In genomic region chr17:78885956-78886355, GRCh38 we compare ENCODE assay signal across 16 cellular contexts. TPM values are rescaled to one million over a fixed set of nuclear protein-coding genes. Genes with fewer than 3 reads are reported as not detected.
DNase-seq lines count a peak whose midpoint lies in the region; ATAC-seq and TF ChIP-seq lines count a peak whose summit lies in the region.
"Had no signal": no experiment of that assay in that cellular context is flagged by ENCODE, and none has a peak within 500 bp of the region (broad histone marks: within the 10 kb centered on the region; RNA-seq: fewer than 3 reads in every experiment).

No MANE protein-coding gene starts in this region.

- H3K4me3 Mint-ChIP-seq in Calu3 (ENCODE audit: low read depth, unreplicated experiment) = no peak overlapping the region
- H3K4me3 Mint-ChIP-seq in activated CD8-positive, alpha-beta memory T cell treated with anti-CD3 and anti-CD28 coated beads, Interleukin-2, amount 10 ng/mL, durations not matched to agents 7 days and 5 days = no peak overlapping the region
- H3K4me3 Mint-ChIP-seq in mesothelial cell of epicardium = no peak overlapping the region
- H3K4me3 Mint-ChIP-seq: activated naive CD8-positive, alpha-beta T cell; T-cell had no signal

- TF ChIP-seq RAD21 in SK-N-SH (IDR thresholded peaks at IDR 0.05; ENCODE audit: low read length) = no peak

- peaks cover 32 to 67% of the 10 kb centered on the region in 2 experiments for H3K4me1 ChIP-seq in SK-N-SH (ENCODE audit: control insufficient read depth in 1 of 2, insufficient read depth in 2 of 2, low read depth in 1 of 2, low read length in 1 of 2)

- intact Hi-C loops in Calu3 (cut with micrococcal nuclease; ENCODE audit: unreplicated experiment) = no loop called here

- H3K4me2 ChIP-seq in SK-N-SH = no peak overlapping the region

- H3K27ac Mint-ChIP-seq in Calu3 (ENCODE audit: unreplicated experiment) = peak overlapping the region; percentile 61
- H3K27ac Mint-ChIP-seq in activated CD8-positive, alpha-beta memory T cell treated with anti-CD3 and anti-CD28 coated beads, Interleukin-2, amount 10 ng/mL, durations not matched to agents 7 days and 5 days = no peak overlapping the region
- H3K27ac Mint-ChIP-seq in mesothelial cell of epicardium = no peak overlapping the region
- H3K27ac Mint-ChIP-seq: activated naive CD8-positive, alpha-beta T cell had no signal

- no peaks in the 10 kb centered on the region for H3K27me3 ChIP-seq in SK-N-SH (ENCODE audit: insufficient read depth)
- H3K27me3 ChIP-seq: upper lobe of right lung had no signal

- CTCF ChIA-PET in Calu3 (lab: Charles Lee) = interaction anchor here (0.6 kb wide), 1 partner anchor 51 kb away, joined by 3 read pairs; no protein-coding TSS in a partner anchor
- CTCF ChIA-PET in SK-N-SH (lab: Yijun Ruan, JAX) = interaction anchor here (0.6 to 8.5 kb wide), 7 partner anchors 8 to 133 kb away, joined by 3 to 68 read pairs (median 3); no protein-coding TSS in a partner anchor
- CTCF ChIA-PET in activated CD8-positive, alpha-beta memory T cell treated with anti-CD3 and anti-CD28 coated beads, Interleukin-2, amount 10 ng/mL, durations not matched to agents 7 days and 5 days (lab: Charles Lee) = interaction anchor here (1.2 kb wide), 1 partner anchor 85 kb away, joined by 3 read pairs; no protein-coding TSS in a partner anchor

- H2AFZ ChIP-seq in SK-N-SH (ENCODE audit: low read depth) = no peak overlapping the region
- H2AFZ ChIP-seq: parathyroid adenoma had no signal

- peaks cover 39% of the 10 kb centered on the region for H3F3A ChIP-seq in SK-N-SH (replicated peaks; ENCODE audit: insufficient read depth)

- no peaks in the 10 kb centered on the region for H3K9me3 ChIP-seq in SK-N-SH
- H3K9me3 ChIP-seq: upper lobe of right lung had no signal

- H3K4me1 Mint-ChIP-seq in Calu3 (ENCODE audit: low read depth, unreplicated experiment) (peaks cover 39% of the 10 kb centered on the region), mesothelial cell of epicardium (peaks cover 28% of the 10 kb centered on the region)
- peaks cover 36% of the 10 kb centered on the region for H3K4me1 Mint-ChIP-seq in activated CD8-positive, alpha-beta memory T cell treated with anti-CD3 and anti-CD28 coated beads, Interleukin-2, amount 10 ng/mL, durations not matched to agents 7 days and 5 days

- H3K27me3 Mint-ChIP-seq in Calu3 (ENCODE audit: unreplicated experiment) (no peaks in the 10 kb centered on the region), mesothelial cell of epicardium (ENCODE audit: low read depth) (no peaks in the 10 kb centered on the region)
- H3K27me3 Mint-ChIP-seq in activated CD8-positive, alpha-beta memory T cell treated with anti-CD3 and anti-CD28 coated beads, Interleukin-2, amount 10 ng/mL, durations not matched to agents 7 days and 5 days = peaks cover 14% of the 10 kb centered on the region
- H3K27me3 Mint-ChIP-seq: activated naive CD8-positive, alpha-beta T cell had no signal

- no peak overlapping the region for H3K4me3 ChIP-seq in SK-N-SH (ENCODE audit: low read depth in 2 of 2, low read length in 1 of 2)
- H3K4me3 ChIP-seq: upper lobe of right lung had no signal

- no peak overlapping the region for H3K9ac ChIP-seq in SK-N-SH
- H3K9ac ChIP-seq: parathyroid adenoma had no signal

- H3K9me3 Mint-ChIP-seq in Calu3 (ENCODE audit: low read depth, unreplicated experiment) = no peaks in the 10 kb centered on the region
- no peaks in the 10 kb centered on the region for H3K9me3 Mint-ChIP-seq in activated CD8-positive, alpha-beta memory T cell treated with anti-CD3 and anti-CD28 coated beads, Interleukin-2, amount 10 ng/mL, durations not matched to agents 7 days and 5 days (ENCODE audit: low read depth)
- H3K9me3 Mint-ChIP-seq in mesothelial cell of epicardium = no peaks in the 10 kb centered on the region
- H3K9me3 Mint-ChIP-seq: T-cell had no signal

- H3K36me3 Mint-ChIP-seq in Calu3 (ENCODE audit: insufficient read depth, unreplicated experiment) (peaks cover 50% of the 10 kb centered on the region), mesothelial cell of epicardium (no peaks in the 10 kb centered on the region)
- no peaks in the 10 kb centered on the region for H3K36me3 Mint-ChIP-seq in activated CD8-positive, alpha-beta memory T cell treated with anti-CD3 and anti-CD28 coated beads, Interleukin-2, amount 10 ng/mL, durations not matched to agents 7 days and 5 days
- H3K36me3 Mint-ChIP-seq: activated naive CD8-positive, alpha-beta T cell; T-cell had no signal

- H3K36me3 ChIP-seq in SK-N-SH (replicated peaks in 1 of 2; ENCODE audit: control insufficient read depth in 1 of 2, insufficient read depth in 2 of 2, low read length in 1 of 2) = peaks cover 5 to 6% of the 10 kb centered on the region in 2 experiments
- H3K36me3 ChIP-seq: upper lobe of right lung had no signal

- peaks cover 93% of the 10 kb centered on the region for H3K79me2 ChIP-seq in SK-N-SH (ENCODE audit: insufficient read depth)
- H3K79me2 ChIP-seq: parathyroid adenoma had no signal

- WGBS in SK-N-SH (ENCODE audit: low lambda C conversion rate) = 88% methylated on average over 8 of the region's 8 CpGs

- POLR2A ChIA-PET in SK-N-SH (lab: Yijun Ruan, JAX) = interaction anchor here (1.1 kb wide), 1 partner anchor 94 kb away, joined by 5 read pairs; the partner anchor contains the start of gene LGALS3BP

- DNase-seq in Calu3 (peak; percentile 24), SK-N-SH (peak; percentile 9), islet precursor cell (peak; percentile 52), substantia nigra (lab: John Stamatoyannopoulos, UW) (no peak), NCI-H2081 treated with DMSO at 0.1 percent for 48 hours (lab: John Stamatoyannopoulos, UW) (no peak), mesothelial cell of epicardium (ENCODE audit: low spot score in 2 of 2, unreplicated experiment in 2 of 2) (no peak), NCI-H1417 (lab: John Stamatoyannopoulos, UW) (no peak)
- DNase-seq in activated CD8-positive, alpha-beta memory T cell treated with anti-CD3 and anti-CD28 coated beads, Interleukin-2, amount 10 ng/mL, durations not matched to agents 7 days and 5 days = no peak
- DNase-seq: activated CD4-positive, CD25-positive, alpha-beta regulatory T cell; C1 segment of cervical spinal cord; cerebellar nuclear complex; OCI-M1; T-cell; upper lobe of right lung had no signal

- peak overlapping the region; percentile 99 to 100; a peak in 3 of 4 replicates for H3K27ac ChIP-seq in SK-N-SH (ENCODE audit: low read depth in 2 of 2, low read length in 1 of 2)
- H3K27ac ChIP-seq in substantia nigra (ENCODE audit: low read depth, low read length, poor library complexity, severe bottlenecking) = peak overlapping the region; percentile 99
- H3K27ac ChIP-seq: parathyroid adenoma had no signal

- BruUV-seq in Calu3 (replicated peaks; lab: Mats Ljungman, UMichigan) = no TSS peak

- TF ChIP-seq CTCF in Calu3 (IDR thresholded peaks at IDR 0.05; ENCODE audit: unreplicated experiment) (no peak), SK-N-SH (IDR thresholded peaks at IDR 0.05) (no peak), mesothelial cell of epicardium (IDR thresholded peaks at IDR 0.05; ENCODE audit: unreplicated experiment) (no peak)

- ATAC-seq in activated CD8-positive, alpha-beta memory T cell treated with anti-CD3 and anti-CD28 coated beads, Interleukin-2, amount 10 ng/mL, durations not matched to agents 7 days and 5 days = no peak
- ATAC-seq: T-cell, upper lobe of right lung had no signal

- H4K20me1 ChIP-seq in SK-N-SH (ENCODE audit: insufficient read depth) = peaks cover 4% of the 10 kb centered on the region; the same call in 1 of the 2 replicates

- no peak for TF ChIP-seq EP300 in SK-N-SH (IDR thresholded peaks at IDR 0.05; ENCODE audit: borderline replicate concordance in 1 of 2, low read depth in 1 of 2, low read length in 1 of 2)

- H3K9me2 ChIP-seq in SK-N-SH = no peaks in the 10 kb centered on the region

TF ChIP-seq in SK-N-SH, 30 proteins besides CTCF, POLR2A, EP300 and RAD21 (continues in another document):
- TF ChIP-seq CHD2 (IDR thresholded peaks at IDR 0.05; ENCODE audit: low read length, partially characterized antibody) (no peak), JUND (IDR thresholded peaks at IDR 0.05) (no peak), TEAD4 (IDR thresholded peaks at IDR 0.05; ENCODE audit: borderline replicate concordance, insufficient read depth) (no peak), IRF3 (IDR thresholded peaks at IDR 0.05; ENCODE audit: low read depth, low read length) (no peak), RXRA (IDR thresholded peaks at IDR 0.05; ENCODE audit: borderline replicate concordance, low read depth) (no peak)

RNA-seq across cellular contexts. Expression of gene CEP295NL, which starts 17.0 kb away (rescaled TPM):
- 4.6 and 6.0 TPM in 2 replicates for total RNA-seq in Calu3 (2022)
- 0.31 and 0.35 TPM in 2 replicates for polyA plus RNA-seq in SK-N-SH (2012; rRNA removed)
- polyA plus RNA-seq in SK-N-SH (2012; cell fraction: cytosol; rRNA removed) = 0.17 and 0.21 TPM in 2 replicates
- polyA plus RNA-seq in SK-N-SH (2012; cell fraction: nucleus; rRNA removed) = 0.68 and 0.97 TPM in 2 replicates
- total RNA-seq in activated CD8-positive, alpha-beta memory T cell treated with anti-CD3 and anti-CD28 coated beads, Interleukin-2, amount 10 ng/mL, durations not matched to agents 7 days and 5 days = under 1 TPM in 1 of 2 experiments, not detected in 1; 0.29 TPM
- total RNA-seq in mesothelial cell of epicardium = 3.2 to 4.2 TPM (median 3.8 TPM) in 3 replicates

RNA-seq across cellular contexts. Expression of gene TIMP2, which starts 39.2 kb away (rescaled TPM):
- total RNA-seq in Calu3 (2022) = 246 and 262 TPM in 2 replicates
- polyA plus RNA-seq in SK-N-SH (2012; rRNA removed) = 256 and 441 TPM in 2 replicates
- polyA plus RNA-seq in SK-N-SH (2012; cell fraction: cytosol; rRNA removed) = 528 and 616 TPM in 2 replicates
- polyA plus RNA-seq in SK-N-SH (2012; cell fraction: nucleus; rRNA removed) = 334 and 427 TPM in 2 replicates
- 1 to 10 TPM; 1.7 to 2.9 TPM for total RNA-seq in activated CD8-positive, alpha-beta memory T cell treated with anti-CD3 and anti-CD28 coated beads, Interleukin-2, amount 10 ng/mL, durations not matched to agents 7 days and 5 days
- total RNA-seq in mesothelial cell of epicardium = 106 to 109 TPM (median 106 TPM) in 3 replicates

RNA-seq across cellular contexts. Expression of gene USP36, which starts 45.3 kb away (rescaled TPM):
- total RNA-seq in Calu3 (2022) (79.5 and 84.3 TPM in 2 replicates), mesothelial cell of epicardium (62.0 to 63.0 TPM (median 62.5 TPM) in 3 replicates)
- polyA plus RNA-seq in SK-N-SH (2012; rRNA removed) = 34.6 and 41.2 TPM in 2 replicates
- polyA plus RNA-seq in SK-N-SH (2012; cell fraction: cytosol; rRNA removed) = 22.5 and 26.9 TPM in 2 replicates
- polyA plus RNA-seq in SK-N-SH (2012; cell fraction: nucleus; rRNA removed) = 163 and 178 TPM in 2 replicates
- total RNA-seq in activated CD8-positive, alpha-beta memory T cell treated with anti-CD3 and anti-CD28 coated beads, Interleukin-2, amount 10 ng/mL, durations not matched to agents 7 days and 5 days = 10 to 100 TPM; 84.5 to 94.3 TPM

Comparison
In these comparisons a context has a peak if more than half of its experiments do, and no peak if none do; other contexts are left out.
1. DNase-seq: peak in Calu3 (single experiment), SK-N-SH (single experiment) and islet precursor cell (single experiment); none in substantia nigra (0 of 49), activated CD8-positive, alpha-beta memory T cell treated with anti-CD3 and anti-CD28 coated beads, Interleukin-2, amount 10 ng/mL, durations not matched to agents 7 days and 5 days (single experiment), NCI-H2081 treated with DMSO at 0.1 percent for 48 hours (single experiment), mesothelial cell of epicardium (0 of 2) and NCI-H1417 (0 of 3).
2. RNA of gene TIMP2, which starts 39.2 kb away (total RNA-seq): 246 to 262 TPM in Calu3 and 106 to 109 TPM in mesothelial cell of epicardium; 1.7 to 2.9 TPM in activated CD8-positive, alpha-beta memory T cell treated with anti-CD3 and anti-CD28 coated beads, Interleukin-2, amount 10 ng/mL, durations not matched to agents 7 days and 5 days; every median in the first group is over 10 times any median in the second.